13 cellular contexts compared by ENCODE assay signal in the genomic region with DNA sequence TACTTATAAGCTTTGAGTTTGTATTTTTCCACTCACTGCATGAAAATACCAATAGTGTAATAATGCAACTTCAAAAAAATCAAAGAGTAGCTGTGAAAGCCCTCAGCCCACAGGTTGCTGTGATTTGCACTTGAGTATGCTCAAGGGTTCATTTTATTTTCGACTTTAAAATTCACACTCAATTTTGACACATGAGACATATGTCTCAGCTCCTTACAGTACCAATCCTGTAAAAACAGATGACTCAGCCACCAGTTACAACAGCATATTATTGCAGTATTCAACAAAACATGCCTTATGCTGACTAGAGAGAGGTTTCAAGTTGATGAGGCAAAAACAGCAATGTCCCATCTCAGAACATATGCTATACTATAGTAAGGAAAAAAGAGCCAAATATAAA.
A peak's percentile ranks its signal among the peaks of the same experiment; 100 is the strongest.
DNase-seq lines count a peak whose midpoint lies in the region; ATAC-seq lines count a peak whose summit lies in the region.
"Had no signal": no experiment of that assay in that cellular context is flagged by ENCODE, and none has a peak within 500 bp of the region (broad histone marks: within the 10 kb centered on the region; RNA-seq: fewer than 3 reads in every experiment).

No MANE protein-coding gene starts in this region.

- no peak overlapping the region for H2AFZ ChIP-seq in mesenchymal stem cell (ENCODE audit: low read depth, low read length)

- H3K23ac ChIP-seq in mesenchymal stem cell (ENCODE audit: low read length in 2 of 2) = no peak overlapping the region

- ATAC-seq in HG03097 (IDR thresholded peaks at IDR 0.05; ENCODE audit: low FRiP score, unreplicated experiment) = no peak

- H3K27me3 ChIP-seq in mesenchymal stem cell (ENCODE audit: control insufficient read depth in 1 of 2, insufficient read depth in 1 of 2, low read length in 2 of 2) = no peaks in the 10 kb centered on the region

- H2AK5ac ChIP-seq in mesenchymal stem cell (ENCODE audit: low read length, severe bottlenecking) = no peak overlapping the region

- no peak overlapping the region for H3K27ac ChIP-seq in mesenchymal stem cell (ENCODE audit: low read length, poor library complexity, severe bottlenecking)

- H2BK12ac ChIP-seq in mesenchymal stem cell (ENCODE audit: low read length in 2 of 2) = no peak overlapping the region

- no peak overlapping the region for H3K18ac ChIP-seq in mesenchymal stem cell (ENCODE audit: low read depth in 1 of 2, low read length in 2 of 2)

- H3K36me3 ChIP-seq in mesenchymal stem cell (ENCODE audit: control insufficient read depth in 1 of 2, insufficient read depth in 2 of 2, low read depth in 1 of 2, low read length in 2 of 2) = no peaks in the 10 kb centered on the region

- no peaks in the 10 kb centered on the region for H3K4me1 ChIP-seq in mesenchymal stem cell (ENCODE audit: control insufficient read depth, insufficient read depth, low read depth, low read length)

- H4K8ac ChIP-seq in mesenchymal stem cell (ENCODE audit: low read length) = no peak overlapping the region

- no peak overlapping the region for H2BK120ac ChIP-seq in mesenchymal stem cell (ENCODE audit: low read depth, low read length)

- H3K4me2 ChIP-seq in mesenchymal stem cell (ENCODE audit: low read length, poor library complexity, severe bottlenecking) = no peak overlapping the region

- H3K4me3 ChIP-seq in mesenchymal stem cell (ENCODE audit: insufficient read depth in 1 of 2, low read depth in 1 of 2, low read length in 2 of 2) = no peak overlapping the region

- H3K14ac ChIP-seq in mesenchymal stem cell (ENCODE audit: low read length in 2 of 2) = no peak overlapping the region

- WGBS in mesenchymal stem cell = 79% methylated on average over 1 of the region's 1 CpG

- no peaks in the 10 kb centered on the region for H3K9me3 ChIP-seq in mesenchymal stem cell (ENCODE audit: control insufficient read depth, low read length)

- H2BK15ac ChIP-seq in mesenchymal stem cell (ENCODE audit: low read depth, poor library complexity, severe bottlenecking) = no peak overlapping the region

- no peak overlapping the region for H3K9ac ChIP-seq in mesenchymal stem cell (ENCODE audit: low read length)

- H3K4ac ChIP-seq in mesenchymal stem cell (ENCODE audit: low read depth in 1 of 2, low read length in 2 of 2) = no peak overlapping the region

- H4K91ac ChIP-seq in mesenchymal stem cell (ENCODE audit: low read length) = no peak overlapping the region

- no peaks in the 10 kb centered on the region for H3K79me1 ChIP-seq in mesenchymal stem cell (replicated peaks; ENCODE audit: low read length, poor library complexity, severe bottlenecking)

- DNase-seq in DMS 273 treated with DMSO at 0.1 percent for 48 hours (lab: John Stamatoyannopoulos, UW) = peak; percentile 8
- peak; percentile 71 for DNase-seq in NCI-H2171 treated with DMSO at 0.1 percent for 48 hours (lab: John Stamatoyannopoulos, UW)
- DNase-seq in dermis blood vessel endothelial cell = peak; percentile 61
- DNase-seq in mesenchymal stem cell = peak; percentile 51
- no peak for DNase-seq in iPS-NIHi11 (ENCODE audit: low spot score)
- DNase-seq in activated CD4-positive, alpha-beta T cell treated with anti-CD3 and anti-CD28 coated beads for 1 hour = no peak
- DNase-seq in activated T-cell treated with anti-CD3 and anti-CD28 coated beads, Interleukin-2, amount 50 U/mL, for 1 hour = no peak
- DNase-seq: activated naive CD8-positive, alpha-beta T cell treated with anti-CD3 and anti-CD28 coated beads, Interleukin-2, amount 10 ng/mL, durations not matched to agents 7 days and 5 days; MM.1S; NCI-H526 treated with DMSO at 0.1 percent for 48 hours; Right ventricle myocardium superior; stimulated activated CD4-positive, alpha-beta T cell treated with anti-CD3 and anti-CD28 coated beads, Interleukin-4, amount 100 ng/mL, for 4 hours had no signal

- no peak overlapping the region for H2BK5ac ChIP-seq in mesenchymal stem cell (ENCODE audit: low read depth, low read length, poor library complexity, severe bottlenecking)

Comparison
In these comparisons a context has a peak if more than half of its experiments do, and no peak if none do; other contexts are left out.
1. DNase-seq: peak in DMS 273 treated with DMSO at 0.1 percent for 48 hours (single experiment), NCI-H2171 treated with DMSO at 0.1 percent for 48 hours (single experiment), dermis blood vessel endothelial cell (single experiment) and mesenchymal stem cell (single experiment); none in iPS-NIHi11 (single experiment), activated CD4-positive, alpha-beta T cell treated with anti-CD3 and anti-CD28 coated beads for 1 hour (single experiment) and activated T-cell treated with anti-CD3 and anti-CD28 coated beads, Interleukin-2, amount 50 U/mL, for 1 hour (single experiment).